31 cellular contexts compared by ENCODE assay signal in genomic region chr2:203693242-203693879, GRCh38. TPM values are rescaled to one million over a fixed set of nuclear protein-coding genes. Genes with fewer than 3 reads are reported as not detected.
DNase-seq lines count a peak whose midpoint lies in the region; ATAC-seq and TF ChIP-seq lines count a peak whose summit lies in the region.
"Had no signal": no experiment of that assay in that cellular context is flagged by ENCODE, and none has a peak within 500 bp of the region (broad histone marks: within the 10 kb centered on the region; RNA-seq: fewer than 3 reads in every experiment).

No MANE protein-coding gene starts in this region.

- 80 to 84% methylated on average over 6 of the region's 6 CpGs for WGBS in heart right ventricle, 2 donors
- 93% methylated on average over 6 of the region's 6 CpGs for WGBS in smooth muscle cell (ENCODE audit: low lambda C conversion rate)
- 89 to 93% methylated on average over 6 of the region's 6 CpGs for WGBS in gastroesophageal sphincter (ENCODE audit: low coverage in 1 of 2), 2 donors

- H3K27ac ChIP-seq in heart right ventricle (peak overlapping the region in 7 of 10 donors; percentile 49 to 91 (median 66)), right atrium auricular region (peak overlapping the region in 1 of 2 donors; percentile 6), SJCRH30 (peak overlapping the region; percentile 86), smooth muscle cell (ENCODE audit: low read depth) (no peak overlapping the region), gastroesophageal sphincter (no peak overlapping the region)
- H3K27ac ChIP-seq: SJSA1 had no signal

- no peak for DNase-seq in heart right ventricle
- DNase-seq in right atrium auricular region (ENCODE audit: low spot score): no peak
- no peak for DNase-seq in SJCRH30
- no peak for DNase-seq in left lobe of liver (ENCODE audit: low spot score)
- DNase-seq in smooth muscle cell (lab: John Stamatoyannopoulos, UW; ENCODE audit: unreplicated experiment): no peak
- DNase-seq in BE2C: no peak
- DNase-seq: ACHN; activated CD4-positive, alpha-beta T cell treated with anti-CD3 and anti-CD28 coated beads, Interleukin-2, amount 10 ng/mL, durations not matched to agents 7 days and 5 days; activated CD8-positive, alpha-beta memory T cell treated with anti-CD3 and anti-CD28 coated beads, Interleukin-2, amount 10 ng/mL, durations not matched to agents 7 days and 5 days; activated naive CD4-positive, alpha-beta T cell treated with anti-CD3 and anti-CD28 coated beads, Interleukin-2, amount 10 ng/mL, durations not matched to agents 7 days and 5 days; amygdala; COR-L47; dorsolateral prefrontal cortex; gastrocnemius medialis; H9; hypothalamus; Kasumi-1; mesenchymal stem cell; MV-4-11; NCI-H1436; NCI-H748 treated with DMSO at 0.1 percent for 48 hours; posterior cingulate gyrus; right cardiac atrium; stimulated activated CD4-positive, alpha-beta T cell treated with anti-CD3 and anti-CD28 coated beads, Interleukin-4, amount 100 ng/mL, for 24 hours; T-helper 9 cell; trophoblast cell had no signal

- TF ChIP-seq POLR2A in gastroesophageal sphincter (IDR thresholded peaks at IDR 0.05): no peak

- intact Hi-C loops in heart right ventricle (cut with DNase I): loop anchor here in 4 of 10 donors (5.0 to 10.0 kb wide), 4 partner anchors 41 to 209 kb away; no protein-coding TSS in a partner anchor

- no peak for TF ChIP-seq CTCF in heart right ventricle (IDR thresholded peaks at IDR 0.05)
- no peak for TF ChIP-seq CTCF in right atrium auricular region (IDR thresholded peaks at IDR 0.05)
- no peak for TF ChIP-seq CTCF in smooth muscle cell (IDR thresholded peaks at IDR 0.05; ENCODE audit: borderline replicate concordance, insufficient read depth, poor library complexity, severe bottlenecking)
- TF ChIP-seq CTCF in BE2C (IDR thresholded peaks at IDR 0.05; ENCODE audit: low read depth, low read length): no peak
- TF ChIP-seq CTCF in gastroesophageal sphincter (IDR thresholded peaks at IDR 0.05): no peak

- no peaks in the 10 kb centered on the region for H3K79me2 ChIP-seq in smooth muscle cell (ENCODE audit: low read depth)

- H4K20me1 ChIP-seq in smooth muscle cell (ENCODE audit: low read depth): no peaks in the 10 kb centered on the region

- H3K9ac ChIP-seq in skeletal muscle satellite cell (ENCODE audit: low read depth, low read length): peak overlapping the region; percentile 73
- H3K9ac ChIP-seq in smooth muscle cell (ENCODE audit: low read depth): no peak overlapping the region

- H3K4me1 ChIP-seq in heart right ventricle (peaks cover 10 to 61% (median 56%) of the 10 kb centered on the region in 9 donors), right atrium auricular region (peaks cover 0 to 34% of the 10 kb centered on the region in 2 donors), SJCRH30 (peaks cover 64% of the 10 kb centered on the region), skeletal muscle satellite cell (ENCODE audit: control insufficient read depth, insufficient read depth, low read length) (peaks cover 59% of the 10 kb centered on the region), smooth muscle cell (ENCODE audit: low read depth) (no peaks in the 10 kb centered on the region), BE2C (no peaks in the 10 kb centered on the region), gastroesophageal sphincter (peaks cover 0 to 30% (median 6%) of the 10 kb centered on the region in 3 donors)
- H3K4me1 ChIP-seq: SJSA1 had no signal

- H3K4me3 ChIP-seq in heart right ventricle (no peak overlapping the region), right atrium auricular region (no peak overlapping the region), SJCRH30 (no peak overlapping the region), skeletal muscle satellite cell (ENCODE audit: low read length) (no peak overlapping the region), smooth muscle cell (no peak overlapping the region), BE2C (ENCODE audit: low read depth, low read length) (no peak overlapping the region), gastroesophageal sphincter (no peak overlapping the region)
- H3K4me3 ChIP-seq: dorsolateral prefrontal cortex, gastrocnemius medialis, SJSA1 had no signal

- H3K9me3 ChIP-seq in heart right ventricle (peaks cover 0 to 7% (median 0%) of the 10 kb centered on the region in 11 donors), right atrium auricular region (no peaks in the 10 kb centered on the region), SJCRH30 (replicated peaks) (no peaks in the 10 kb centered on the region), skeletal muscle satellite cell (replicated peaks; ENCODE audit: low read length) (no peaks in the 10 kb centered on the region), smooth muscle cell (replicated peaks; ENCODE audit: low read depth) (no peaks in the 10 kb centered on the region), BE2C (no peaks in the 10 kb centered on the region), gastroesophageal sphincter (no peaks in the 10 kb centered on the region)
- H3K9me3 ChIP-seq: gastrocnemius medialis, SJSA1 had no signal

- ATAC-seq in heart right ventricle (no peak), left lobe of liver (peak; percentile 37), gastroesophageal sphincter (no peak)
- ATAC-seq: activated CD8-positive, alpha-beta memory T cell treated with anti-CD3 and anti-CD28 coated beads, Interleukin-2, amount 10 ng/mL, durations not matched to agents 7 days and 5 days; gastrocnemius medialis; right cardiac atrium had no signal

- H3F3A ChIP-seq in smooth muscle cell (ENCODE audit: low read depth): no peaks in the 10 kb centered on the region

- no peak overlapping the region for H2AFZ ChIP-seq in smooth muscle cell (ENCODE audit: low read depth)

- H3K27me3 ChIP-seq in heart right ventricle: no peaks in the 10 kb centered on the region
- no peaks in the 10 kb centered on the region for H3K27me3 ChIP-seq in right atrium auricular region
- H3K27me3 ChIP-seq in SJCRH30: no peaks in the 10 kb centered on the region
- H3K27me3 ChIP-seq in skeletal muscle satellite cell (ENCODE audit: control insufficient read depth, insufficient read depth, low read length): no peaks in the 10 kb centered on the region
- H3K27me3 ChIP-seq in smooth muscle cell (ENCODE audit: low read depth): no peaks in the 10 kb centered on the region
- H3K27me3 ChIP-seq in BE2C: no peaks in the 10 kb centered on the region
- peaks cover 4% of the 10 kb centered on the region for H3K27me3 ChIP-seq in gastroesophageal sphincter
- H3K27me3 ChIP-seq: gastrocnemius medialis, SJSA1 had no signal

- H3K36me3 ChIP-seq in heart right ventricle: no peaks in the 10 kb centered on the region
- H3K36me3 ChIP-seq in right atrium auricular region: no peaks in the 10 kb centered on the region
- H3K36me3 ChIP-seq in SJCRH30: no peaks in the 10 kb centered on the region
- H3K36me3 ChIP-seq in skeletal muscle satellite cell (ENCODE audit: insufficient read depth, low read length): no peaks in the 10 kb centered on the region
- H3K36me3 ChIP-seq in smooth muscle cell (ENCODE audit: low read depth): no peaks in the 10 kb centered on the region
- H3K36me3 ChIP-seq in BE2C: no peaks in the 10 kb centered on the region
- no peaks in the 10 kb centered on the region for H3K36me3 ChIP-seq in gastroesophageal sphincter
- H3K36me3 ChIP-seq: gastrocnemius medialis, SJSA1 had no signal

- no peak for TF ChIP-seq EP300 in gastroesophageal sphincter (IDR thresholded peaks at IDR 0.05)

- H3K4me2 ChIP-seq in skeletal muscle satellite cell (ENCODE audit: low read length) (no peak overlapping the region), smooth muscle cell (no peak overlapping the region)

RNA-seq across cellular contexts. Expression of gene CD28, which starts 13.1 kb away (rescaled TPM):
- total RNA-seq in heart right ventricle (1 to 10 TPM in 3 of 10 donors, under 1 TPM in 7; 0.36 to 5.3 (median 0.75) TPM), right atrium auricular region (1 to 10 TPM in 1 of 2 donors, under 1 TPM in 1; 0.55 to 1.6 TPM), left lobe of liver (1.5 TPM), smooth muscle cell (not detected in 2 replicates), gastroesophageal sphincter (1 to 10 TPM in 2 of 4 donors, under 1 TPM in 2; 0.19 to 2.3 (median 1.4) TPM)
- polyA plus RNA-seq in heart right ventricle (under 1 TPM; 0.10 to 0.15 TPM), smooth muscle cell (not detected in 2 replicates)
- total RNA-seq in SJCRH30 (2014; rRNA removed; shearing (Covaris generic)): 0.18 and 0.24 TPM in 2 replicates
- not detected in 2 replicates for total RNA-seq in skeletal muscle satellite cell (2012; rRNA removed)
- not detected for polyA plus RNA-seq in BE2C (2012; ENCODE audit: insufficient read depth, insufficient read length, low read depth)
- total RNA-seq: H9, RPMI7951, SJSA1 had no signal
- polyA plus RNA-seq: BJ had no signal

Comparison
In these comparisons a context has a peak if more than half of its experiments do, and no peak if none do; other contexts are left out.
1. H3K27ac ChIP-seq: peak in heart right ventricle (7 of 10) and SJCRH30 (single experiment); none in smooth muscle cell (single experiment) and gastroesophageal sphincter (0 of 4).